22 cellular contexts compared by ENCODE assay signal in the genomic region with DNA sequence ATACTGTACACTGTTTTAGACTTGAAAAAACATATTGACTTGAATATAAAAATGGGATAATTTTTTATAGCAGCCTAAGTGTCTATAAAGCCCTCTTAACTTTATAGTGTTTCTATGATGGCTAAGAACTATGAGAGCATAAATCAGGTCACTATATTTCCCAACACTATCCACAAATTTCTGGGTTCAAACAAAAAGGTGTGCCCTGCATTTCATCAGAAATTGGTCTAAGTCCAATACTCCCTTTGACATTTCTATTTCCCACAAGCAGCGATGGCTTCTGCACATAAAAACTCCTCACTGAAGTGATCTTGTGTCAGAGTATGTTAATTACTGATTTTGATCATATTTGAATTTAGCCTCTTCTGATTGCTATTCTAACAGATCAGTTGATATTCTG.
"Had no signal": no experiment of that assay in that cellular context is flagged by ENCODE, and none has a peak within 500 bp of the region (broad histone marks: within the 10 kb centered on the region; RNA-seq: fewer than 3 reads in every experiment).

No MANE protein-coding gene starts in this region.

- DNase-seq: activated CD4-positive, alpha-beta memory T cell treated with anti-CD3 and anti-CD28 coated beads, Interleukin-2, amount 10 ng/mL, durations not matched to agents 7 days and 5 days; activated CD4-positive, alpha-beta T cell treated with anti-CD3 and anti-CD28 coated beads for 4 hours; activated CD8-positive, alpha-beta memory T cell treated with anti-CD3 and anti-CD28 coated beads for 24 hours; activated CD8-positive, alpha-beta memory T cell treated with anti-CD3 and anti-CD28 coated beads, Interleukin-2, amount 10 ng/mL, durations not matched to agents 7 days and 5 days; activated CD8-positive, alpha-beta memory T cell treated with anti-CD3 and anti-CD28 coated beads, Interleukin-2, amount 50 U/mL, for 48 hours; activated effector memory CD4-positive, alpha-beta T cell treated with Interleukin-2 at 50 U/mL for 16 hours; activated naive CD4-positive, alpha-beta T cell treated with anti-CD3 and anti-CD28 coated beads, Interleukin-2, amount 10 ng/mL, durations not matched to agents 7 days and 5 days; activated naive CD8-positive, alpha-beta T cell treated with anti-CD3 and anti-CD28 coated beads, Interleukin-2, amount 50 U/mL, for 24 hours; activated T-cell treated with anti-CD3 and anti-CD28 coated beads, Interleukin-2, amount 50 U/mL, for 48 hours; cerebellar nuclear complex; KBM-7; NCI-H1105 treated with DMSO at 0.1 percent for 48 hours; NCI-H1436; NCI-H1694 treated with DMSO at 0.1 percent for 48 hours; NCI-H2029; NCI-H345; NCI-H510A; NCI-H526; NCI-H748 treated with DMSO at 0.1 percent for 48 hours; OCI-M1; Right ventricle myocardium superior; T1000 had no signal

- ATAC-seq: activated naive CD8-positive, alpha-beta T cell treated with anti-CD3 and anti-CD28 coated beads, Interleukin-2, amount 50 U/mL, for 24 hours had no signal
